In the genomic region with DNA sequence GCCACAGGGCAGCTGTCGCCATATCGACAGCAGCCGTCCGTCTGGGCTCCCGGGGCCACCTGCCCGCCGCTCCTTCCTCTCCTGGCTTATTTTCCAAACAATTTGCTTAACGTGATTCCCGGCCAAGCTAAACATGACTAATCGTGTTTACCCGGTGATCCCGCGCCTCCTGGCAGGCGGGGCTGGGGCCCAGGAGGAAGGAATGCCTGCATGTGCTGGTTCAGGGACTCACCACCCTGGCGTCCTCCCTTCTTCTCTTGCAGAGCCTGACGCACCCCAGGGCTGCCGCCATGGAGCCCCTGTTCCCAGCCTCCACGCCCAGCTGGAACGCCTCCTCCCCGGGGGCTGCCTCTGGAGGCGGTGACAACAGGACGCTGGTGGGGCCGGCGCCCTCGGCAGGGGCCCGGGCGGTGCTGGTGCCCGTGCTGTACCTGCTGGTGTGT, we compare ENCODE assay signal across 1 cellular context.
TF ChIP-seq lines count a peak whose summit lies in the region.

No MANE protein-coding gene starts in this region.

TF ChIP-seq in HepG2, 621 proteins besides CTCF, POLR2A, EP300 and RAD21 (continued from another document):
- no peak; the same call in 1 of the 2 replicates for TF ChIP-seq JDP2 (CRISPR knock-in tag; IDR thresholded peaks at IDR 0.05; ENCODE audit: borderline replicate concordance)
- TF ChIP-seq, protein P1, sequence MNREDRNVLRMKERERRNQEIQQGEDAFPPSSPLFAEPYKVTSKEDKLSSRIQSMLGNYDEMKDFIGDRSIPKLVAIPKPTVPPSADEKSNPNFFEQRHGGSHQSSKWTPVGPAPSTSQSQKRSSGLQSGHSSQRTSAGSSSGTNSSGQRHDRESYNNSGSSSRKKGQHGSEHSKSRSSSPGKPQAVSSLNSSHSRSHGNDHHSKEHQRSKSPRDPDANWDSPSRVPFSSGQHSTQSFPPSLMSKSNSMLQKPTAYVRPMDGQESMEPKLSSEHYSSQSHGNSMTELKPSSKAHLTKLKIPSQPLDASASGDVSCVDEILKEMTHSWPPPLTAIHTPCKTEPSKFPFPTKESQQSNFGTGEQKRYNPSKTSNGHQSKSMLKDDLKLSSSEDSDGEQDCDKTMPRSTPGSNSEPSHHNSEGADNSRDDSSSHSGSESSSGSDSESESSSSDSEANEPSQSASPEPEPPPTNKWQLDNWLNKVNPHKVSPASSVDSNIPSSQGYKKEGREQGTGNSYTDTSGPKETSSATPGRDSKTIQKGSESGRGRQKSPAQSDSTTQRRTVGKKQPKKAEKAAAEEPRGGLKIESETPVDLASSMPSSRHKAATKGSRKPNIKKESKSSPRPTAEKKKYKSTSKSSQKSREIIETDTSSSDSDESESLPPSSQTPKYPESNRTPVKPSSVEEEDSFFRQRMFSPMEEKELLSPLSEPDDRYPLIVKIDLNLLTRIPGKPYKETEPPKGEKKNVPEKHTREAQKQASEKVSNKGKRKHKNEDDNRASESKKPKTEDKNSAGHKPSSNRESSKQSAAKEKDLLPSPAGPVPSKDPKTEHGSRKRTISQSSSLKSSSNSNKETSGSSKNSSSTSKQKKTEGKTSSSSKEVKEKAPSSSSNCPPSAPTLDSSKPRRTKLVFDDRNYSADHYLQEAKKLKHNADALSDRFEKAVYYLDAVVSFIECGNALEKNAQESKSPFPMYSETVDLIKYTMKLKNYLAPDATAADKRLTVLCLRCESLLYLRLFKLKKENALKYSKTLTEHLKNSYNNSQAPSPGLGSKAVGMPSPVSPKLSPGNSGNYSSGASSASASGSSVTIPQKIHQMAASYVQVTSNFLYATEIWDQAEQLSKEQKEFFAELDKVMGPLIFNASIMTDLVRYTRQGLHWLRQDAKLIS (CRISPR knock-in tag; IDR thresholded peaks at IDR 0.05), result no peak
- peak; percentile 66 for TF ChIP-seq ISL2 (CRISPR knock-in tag; IDR thresholded peaks at IDR 0.05)
- no peak for TF ChIP-seq NFRKB (IDR thresholded peaks at IDR 0.05)
- TF ChIP-seq, protein P2, sequence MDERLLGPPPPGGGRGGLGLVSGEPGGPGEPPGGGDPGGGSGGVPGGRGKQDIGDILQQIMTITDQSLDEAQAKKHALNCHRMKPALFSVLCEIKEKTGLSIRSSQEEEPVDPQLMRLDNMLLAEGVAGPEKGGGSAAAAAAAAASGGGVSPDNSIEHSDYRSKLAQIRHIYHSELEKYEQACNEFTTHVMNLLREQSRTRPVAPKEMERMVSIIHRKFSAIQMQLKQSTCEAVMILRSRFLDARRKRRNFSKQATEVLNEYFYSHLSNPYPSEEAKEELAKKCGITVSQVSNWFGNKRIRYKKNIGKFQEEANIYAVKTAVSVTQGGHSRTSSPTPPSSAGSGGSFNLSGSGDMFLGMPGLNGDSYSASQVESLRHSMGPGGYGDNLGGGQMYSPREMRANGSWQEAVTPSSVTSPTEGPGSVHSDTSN (CRISPR knock-in tag; IDR thresholded peaks at IDR 0.05), result no peak
- no peak for TF ChIP-seq DNMT1 (CRISPR knock-in tag; IDR thresholded peaks at IDR 0.05)
- TF ChIP-seq, protein P3, sequence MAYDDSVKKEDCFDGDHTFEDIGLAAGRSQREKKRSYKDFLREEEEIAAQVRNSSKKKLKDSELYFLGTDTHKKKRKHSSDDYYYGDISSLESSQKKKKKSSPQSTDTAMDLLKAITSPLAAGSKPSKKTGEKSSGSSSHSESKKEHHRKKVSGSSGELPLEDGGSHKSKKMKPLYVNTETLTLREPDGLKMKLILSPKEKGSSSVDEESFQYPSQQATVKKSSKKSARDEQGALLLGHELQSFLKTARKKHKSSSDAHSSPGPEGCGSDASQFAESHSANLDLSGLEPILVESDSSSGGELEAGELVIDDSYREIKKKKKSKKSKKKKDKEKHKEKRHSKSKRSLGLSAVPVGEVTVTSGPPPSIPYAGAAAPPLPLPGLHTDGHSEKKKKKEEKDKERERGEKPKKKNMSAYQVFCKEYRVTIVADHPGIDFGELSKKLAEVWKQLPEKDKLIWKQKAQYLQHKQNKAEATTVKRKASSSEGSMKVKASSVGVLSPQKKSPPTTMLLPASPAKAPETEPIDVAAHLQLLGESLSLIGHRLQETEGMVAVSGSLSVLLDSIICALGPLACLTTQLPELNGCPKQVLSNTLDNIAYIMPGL (CRISPR knock-in tag; IDR thresholded peaks at IDR 0.05; ENCODE audit: borderline replicate concordance in 1 of 2, low read depth in 1 of 2), result peak in 1 of 2 experiments; percentile 30; a peak in 2 of 4 replicates
- peak; percentile 42; the same call in 1 of the 2 replicates for TF ChIP-seq CREM (IDR thresholded peaks at IDR 0.05)
- no peak for TF ChIP-seq CREM (CRISPR knock-in tag; IDR thresholded peaks at IDR 0.05)
- peak; percentile 35; the same call in 1 of the 2 replicates for TF ChIP-seq ZNF616 (CRISPR knock-in tag; IDR thresholded peaks at IDR 0.05; ENCODE audit: low read depth)
- no peak for TF ChIP-seq HNF4G (IDR thresholded peaks at IDR 0.05; ENCODE audit: borderline replicate concordance, low read depth, low read length)
- no peak; the same call in 1 of the 2 replicates for TF ChIP-seq HNF4G (CRISPR knock-in tag; IDR thresholded peaks at IDR 0.05; ENCODE audit: borderline replicate concordance, low read depth)
- no peak for TF ChIP-seq ZFYVE20 (CRISPR knock-in tag; IDR thresholded peaks at IDR 0.05; ENCODE audit: borderline replicate concordance, low read depth)
- no peak for TF ChIP-seq ZKSCAN5 (CRISPR knock-in tag; IDR thresholded peaks at IDR 0.05)
- no peak for TF ChIP-seq ZNF569 (CRISPR knock-in tag; IDR thresholded peaks at IDR 0.05; ENCODE audit: borderline replicate concordance)
- TF ChIP-seq ETV6 (CRISPR knock-in tag; conservative IDR thresholded peaks at IDR 0.05), result no peak
- TF ChIP-seq PHF5A (CRISPR knock-in tag; IDR thresholded peaks at IDR 0.05; ENCODE audit: low read depth, unreplicated experiment), result no peak
- TF ChIP-seq YEATS4 (CRISPR knock-in tag; IDR thresholded peaks at IDR 0.05; ENCODE audit: borderline replicate concordance), result peak; percentile 49; the same call in 1 of the 2 replicates
- peak; percentile 72 for TF ChIP-seq NFKB2 (CRISPR knock-in tag; IDR thresholded peaks at IDR 0.05; ENCODE audit: borderline replicate concordance)
- no peak for TF ChIP-seq PAF1 (CRISPR knock-in tag; IDR thresholded peaks at IDR 0.05)
- no peak for TF ChIP-seq MAFG (CRISPR knock-in tag; IDR thresholded peaks at IDR 0.05)
- 0 out of 2 replicates have a peak, but pooled peaks have one; percentile 72 for TF ChIP-seq ZFP36L2 (CRISPR knock-in tag; IDR thresholded peaks at IDR 0.05)
- TF ChIP-seq ZNF331 (CRISPR knock-in tag; IDR thresholded peaks at IDR 0.05), result peak; percentile 86; the same call in 1 of the 2 replicates
- TF ChIP-seq ZSCAN9 (CRISPR knock-in tag; IDR thresholded peaks at IDR 0.05; ENCODE audit: borderline replicate concordance), result peak; percentile 98
- TF ChIP-seq ZNF431 (CRISPR knock-in tag; IDR thresholded peaks at IDR 0.05; ENCODE audit: borderline replicate concordance, low read depth), result peak; percentile 74; the same call in 1 of the 2 replicates
- TF ChIP-seq, protein P4, sequence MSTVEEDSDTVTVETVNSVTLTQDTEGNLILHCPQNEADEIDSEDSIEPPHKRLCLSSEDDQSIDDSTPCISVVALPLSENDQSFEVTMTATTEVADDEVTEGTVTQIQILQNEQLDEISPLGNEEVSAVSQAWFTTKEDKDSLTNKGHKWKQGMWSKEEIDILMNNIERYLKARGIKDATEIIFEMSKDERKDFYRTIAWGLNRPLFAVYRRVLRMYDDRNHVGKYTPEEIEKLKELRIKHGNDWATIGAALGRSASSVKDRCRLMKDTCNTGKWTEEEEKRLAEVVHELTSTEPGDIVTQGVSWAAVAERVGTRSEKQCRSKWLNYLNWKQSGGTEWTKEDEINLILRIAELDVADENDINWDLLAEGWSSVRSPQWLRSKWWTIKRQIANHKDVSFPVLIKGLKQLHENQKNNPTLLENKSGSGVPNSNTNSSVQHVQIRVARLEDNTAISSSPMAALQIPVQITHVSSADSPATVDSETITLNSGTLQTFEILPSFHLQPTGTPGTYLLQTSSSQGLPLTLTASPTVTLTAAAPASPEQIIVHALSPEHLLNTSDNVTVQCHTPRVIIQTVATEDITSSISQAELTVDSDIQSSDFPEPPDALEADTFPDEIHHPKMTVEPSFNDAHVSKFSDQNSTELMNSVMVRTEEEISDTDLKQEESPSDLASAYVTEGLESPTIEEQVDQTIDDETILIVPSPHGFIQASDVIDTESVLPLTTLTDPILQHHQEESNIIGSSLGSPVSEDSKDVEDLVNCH (CRISPR knock-in tag; IDR thresholded peaks at IDR 0.05), result no peak
- no peak for TF ChIP-seq NFE2L1 (CRISPR knock-in tag; IDR thresholded peaks at IDR 0.05; ENCODE audit: borderline replicate concordance)
- TF ChIP-seq, protein P5, sequence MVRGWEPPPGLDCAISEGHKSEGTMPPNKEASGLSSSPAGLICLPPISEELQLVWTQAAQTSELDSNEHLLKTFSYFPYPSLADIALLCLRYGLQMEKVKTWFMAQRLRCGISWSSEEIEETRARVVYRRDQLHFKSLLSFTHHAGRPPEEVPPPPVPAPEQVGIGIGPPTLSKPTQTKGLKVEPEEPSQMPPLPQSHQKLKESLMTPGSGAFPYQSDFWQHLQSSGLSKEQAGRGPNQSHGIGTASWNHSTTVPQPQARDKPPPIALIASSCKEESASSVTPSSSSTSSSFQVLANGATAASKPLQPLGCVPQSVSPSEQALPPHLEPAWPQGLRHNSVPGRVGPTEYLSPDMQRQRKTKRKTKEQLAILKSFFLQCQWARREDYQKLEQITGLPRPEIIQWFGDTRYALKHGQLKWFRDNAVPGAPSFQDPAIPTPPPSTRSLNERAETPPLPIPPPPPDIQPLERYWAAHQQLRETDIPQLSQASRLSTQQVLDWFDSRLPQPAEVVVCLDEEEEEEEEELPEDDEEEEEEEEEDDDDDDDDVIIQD (CRISPR knock-in tag; IDR thresholded peaks at IDR 0.05; ENCODE audit: low read depth), result peak; percentile 70; the same call in 1 of the 2 replicates
- TF ChIP-seq SRSF9 (IDR thresholded peaks at IDR 0.05; ENCODE audit: borderline replicate concordance, insufficient read depth, low read depth, low read length, poor library complexity, severe bottlenecking), result no peak
- TF ChIP-seq HES4 (CRISPR knock-in tag; IDR thresholded peaks at IDR 0.05; ENCODE audit: borderline replicate concordance), result no peak
- TF ChIP-seq ZNF883 (CRISPR knock-in tag; IDR thresholded peaks at IDR 0.05; ENCODE audit: not compliant biosample characterization), result no peak
- peak; percentile 75; the same call in 1 of the 2 replicates for TF ChIP-seq TGIF2 (CRISPR knock-in tag; IDR thresholded peaks at IDR 0.05)
- no peak for TF ChIP-seq AGO1 (IDR thresholded peaks at IDR 0.05; ENCODE audit: low read depth, low read length, poor library complexity, severe bottlenecking)
- no peak for TF ChIP-seq KMT2A (CRISPR knock-in tag; IDR thresholded peaks at IDR 0.05)
TF ChIP-seq in HepG2: peak in this region for 301.
